ENCODE assay signal across 1 cellular context in genomic region chr2:69816923-69817542, GRCh38.
TF ChIP-seq lines count a peak whose summit lies in the region.

No MANE protein-coding gene starts in this region.

TF ChIP-seq in GM12878, 131 proteins besides CTCF, POLR2A, EP300 and RAD21 (continued from another document and continues in another):
- TF ChIP-seq STAT1 (conservative IDR thresholded peaks at IDR 0.05): no peak
- TF ChIP-seq ZNF687 (IDR thresholded peaks at IDR 0.05): peak; percentile 21; the same call in 1 of the 2 replicates
- no peak for TF ChIP-seq BHLHE40 (IDR thresholded peaks at IDR 0.05; ENCODE audit: borderline replicate concordance in 1 of 2, low read depth in 2 of 2, low read length in 1 of 2)
- no peak for TF ChIP-seq CREM (IDR thresholded peaks at IDR 0.05; ENCODE audit: low read depth)
- TF ChIP-seq SP1 (IDR thresholded peaks at IDR 0.05; ENCODE audit: low read depth, low read length): no peak
- no peak for TF ChIP-seq TAF1 (IDR thresholded peaks at IDR 0.05; ENCODE audit: borderline replicate concordance, low read depth, low read length)
- no peak for TF ChIP-seq TCF3 (IDR thresholded peaks at IDR 0.05; ENCODE audit: borderline replicate concordance, insufficient read depth, low read depth, low read length)
- no peak for TF ChIP-seq PAX8 (IDR thresholded peaks at IDR 0.05)
- no peak for TF ChIP-seq ZBTB11 (CRISPR knock-in tag; IDR thresholded peaks at IDR 0.05)
- peak; percentile 98 for TF ChIP-seq SMC3 (IDR thresholded peaks at IDR 0.05; ENCODE audit: borderline replicate concordance, low read length)
- TF ChIP-seq MAX (IDR thresholded peaks at IDR 0.05; ENCODE audit: low read depth, low read length): no peak
- no peak for TF ChIP-seq SMAD5 (IDR thresholded peaks at IDR 0.05; ENCODE audit: low read depth)
- no peak for TF ChIP-seq ZNF384 (IDR thresholded peaks at IDR 0.05; ENCODE audit: borderline replicate concordance, low read depth, low read length)
- no peak for TF ChIP-seq ATF3 (IDR thresholded peaks at IDR 0.05; ENCODE audit: borderline replicate concordance, extremely low read depth, low read depth, low read length)
- TF ChIP-seq SUPT20H (IDR thresholded peaks at IDR 0.05; ENCODE audit: borderline replicate concordance, control insufficient read depth, low read depth, low read length): no peak
- 0 out of 2 replicates have a peak, but pooled peaks have one; percentile 37 for TF ChIP-seq FOXM1 (IDR thresholded peaks at IDR 0.05; ENCODE audit: low read depth, low read length)
- no peak for TF ChIP-seq EGR1 (IDR thresholded peaks at IDR 0.05; ENCODE audit: borderline replicate concordance in 1 of 2, low read depth in 2 of 2, low read length in 2 of 2)
- TF ChIP-seq MXI1 (IDR thresholded peaks at IDR 0.05; ENCODE audit: low read depth, low read length): no peak
- no peak for TF ChIP-seq MEF2A (IDR thresholded peaks at IDR 0.05; ENCODE audit: insufficient read depth, low read depth, low read length)
- TF ChIP-seq CHD4 (IDR thresholded peaks at IDR 0.05): no peak
- TF ChIP-seq BACH1 (IDR thresholded peaks at IDR 0.05; ENCODE audit: borderline replicate concordance): peak; percentile 77
- no peak for TF ChIP-seq HDGF (IDR thresholded peaks at IDR 0.05)
- no peak for TF ChIP-seq NBN (IDR thresholded peaks at IDR 0.05)
- TF ChIP-seq ZBTB4 (CRISPR knock-in tag; IDR thresholded peaks at IDR 0.05): no peak
- TF ChIP-seq SMARCA5 (IDR thresholded peaks at IDR 0.05): peak; percentile 53; the same call in 1 of the 2 replicates
- TF ChIP-seq ATF7 (IDR thresholded peaks at IDR 0.05; ENCODE audit: low read depth): no peak
- TF ChIP-seq E2F8 (IDR thresholded peaks at IDR 0.05; ENCODE audit: low read depth, partially characterized antibody): no peak
- TF ChIP-seq ZBTB33 (IDR thresholded peaks at IDR 0.05): no peak
- no peak for TF ChIP-seq ZNF622 (IDR thresholded peaks at IDR 0.05)
- TF ChIP-seq CREB1 (IDR thresholded peaks at IDR 0.05; ENCODE audit: low read depth): no peak
- no peak for TF ChIP-seq SRF (IDR thresholded peaks at IDR 0.05; ENCODE audit: low read depth in 2 of 2, low read length in 2 of 2)
- no peak for TF ChIP-seq NFIC (IDR thresholded peaks at IDR 0.05; ENCODE audit: low read depth, low read length)
- TF ChIP-seq E4F1 (IDR thresholded peaks at IDR 0.05; ENCODE audit: borderline replicate concordance, partially characterized antibody): no peak
- no peak for TF ChIP-seq FOXK2 (IDR thresholded peaks at IDR 0.05)
- no peak for TF ChIP-seq BCLAF1 (IDR thresholded peaks at IDR 0.05)
- TF ChIP-seq BRCA1 (IDR thresholded peaks at IDR 0.05; ENCODE audit: low read depth, low read length): no peak
- no peak for TF ChIP-seq STAT3 (IDR thresholded peaks at IDR 0.05; ENCODE audit: low read depth, low read length)
